Comparison of ENCODE assay signal across 20 cellular contexts in genomic region chr15:100292010-100292409, GRCh38. TPM values are rescaled to one million over a fixed set of nuclear protein-coding genes. Genes with fewer than 3 reads are reported as not detected.
DNase-seq lines count a peak whose midpoint lies in the region; ATAC-seq and TF ChIP-seq lines count a peak whose summit lies in the region.
"Had no signal": no experiment of that assay in that cellular context is flagged by ENCODE, and none has a peak within 500 bp of the region (broad histone marks: within the 10 kb centered on the region; RNA-seq: fewer than 3 reads in every experiment).

No MANE protein-coding gene starts in this region.

- no peak overlapping the region for H2AFZ ChIP-seq in DND-41 (ENCODE audit: low read depth, low read length)

- H3K27ac ChIP-seq in DND-41 (ENCODE audit: low read length), result peak overlapping the region; percentile 13; the same call in 1 of the 2 replicates
- H3K27ac ChIP-seq: BLaER1 treated with 17β-estradiol and CSF1 and Interleukin-3, amounts not matched to agents 10 nM and 100 nM; C4-2B had no signal

- DNase-seq in activated CD8-positive, alpha-beta T cell treated with anti-CD3 and anti-CD28 coated beads, Interleukin-2, amount 10 ng/mL, durations not matched to agents 7 days and 5 days, result peak; percentile 12
- DNase-seq in activated CD8-positive, alpha-beta T cell treated with anti-CD3 and anti-CD28 coated beads for 36 hours, result no peak
- DNase-seq in DND-41 (no peak), osteocyte (ENCODE audit: extremely low spot score, unreplicated experiment) (peak; percentile 57), NCI-H2171 (lab: John Stamatoyannopoulos, UW) (no peak), hypothalamus (lab: John Stamatoyannopoulos, UW) (no peak)
- DNase-seq: 8988T; ACHN; AML-193; Caco-2; Calu3; CD4-positive, alpha-beta T cell; CD8-positive, alpha-beta T cell; DMS79 treated with DMSO at 0.1 percent for 48 hours; EL; GDM1 had no signal

- no peak overlapping the region for H3K4me3 ChIP-seq in DND-41 (ENCODE audit: low read depth in 1 of 2, low read length in 2 of 2)
- H3K4me3 ChIP-seq: BLaER1 treated with 17β-estradiol and CSF1 and Interleukin-3, amounts not matched to agents 10 nM and 100 nM; GM12878 had no signal

- H3K36me3 Mint-ChIP-seq in activated CD8-positive, alpha-beta T cell treated with anti-CD3 and anti-CD28 coated beads, Interleukin-2, amount 10 ng/mL, durations not matched to agents 7 days and 5 days (ENCODE audit: low read depth), result peaks cover 4% of the 10 kb centered on the region
- H3K36me3 Mint-ChIP-seq in activated CD8-positive, alpha-beta T cell treated with anti-CD3 and anti-CD28 coated beads for 36 hours (ENCODE audit: low read depth), result peaks cover 2% of the 10 kb centered on the region
- no peaks in the 10 kb centered on the region for H3K36me3 Mint-ChIP-seq in osteocyte (ENCODE audit: unreplicated experiment)

- intact Hi-C loops in activated CD8-positive, alpha-beta T cell treated with anti-CD3 and anti-CD28 coated beads for 36 hours (cut with micrococcal nuclease), result no loop called here

- no peaks in the 10 kb centered on the region for H3K9me3 ChIP-seq in DND-41 (ENCODE audit: insufficient read depth, low read length, severe bottlenecking)
- H3K9me3 ChIP-seq: Caco-2 had no signal

- peaks cover 2% of the 10 kb centered on the region for H3K27me3 Mint-ChIP-seq in activated CD8-positive, alpha-beta T cell treated with anti-CD3 and anti-CD28 coated beads, Interleukin-2, amount 10 ng/mL, durations not matched to agents 7 days and 5 days (ENCODE audit: low read depth)
- no peaks in the 10 kb centered on the region for H3K27me3 Mint-ChIP-seq in activated CD8-positive, alpha-beta T cell treated with anti-CD3 and anti-CD28 coated beads for 36 hours
- no peaks in the 10 kb centered on the region for H3K27me3 Mint-ChIP-seq in osteocyte (ENCODE audit: unreplicated experiment)
- H3K27me3 Mint-ChIP-seq: B cell; CD4-positive, alpha-beta T cell had no signal

- no peak for ATAC-seq in activated CD8-positive, alpha-beta T cell treated with anti-CD3 and anti-CD28 coated beads, Interleukin-2, amount 10 ng/mL, durations not matched to agents 7 days and 5 days
- ATAC-seq in activated CD8-positive, alpha-beta T cell treated with anti-CD3 and anti-CD28 coated beads for 36 hours, result no peak
- no peak for ATAC-seq in DND-41 (ENCODE audit: insufficient read depth, low read depth)
- ATAC-seq: CD8-positive, alpha-beta T cell; GM12878 had no signal

- no peak for TF ChIP-seq CTCF in activated CD8-positive, alpha-beta T cell treated with anti-CD3 and anti-CD28 coated beads for 36 hours (IDR thresholded peaks at IDR 0.05)
- TF ChIP-seq CTCF in DND-41 (IDR thresholded peaks at IDR 0.05; ENCODE audit: borderline replicate concordance, extremely low read depth, low read length, poor library complexity, severe bottlenecking), result no peak
- no peak for TF ChIP-seq CTCF in osteocyte (IDR thresholded peaks at IDR 0.05)

- POLR2A ChIA-PET in activated CD8-positive, alpha-beta T cell treated with anti-CD3 and anti-CD28 coated beads, Interleukin-2, amount 10 ng/mL, durations not matched to agents 7 days and 5 days (lab: Charles Lee), result no interaction called here
- POLR2A ChIA-PET in activated CD8-positive, alpha-beta T cell treated with anti-CD3 and anti-CD28 coated beads for 36 hours (lab: Charles Lee), result no interaction called here

- H3K4me2 ChIP-seq in DND-41 (ENCODE audit: insufficient read depth, low read length), result no peak overlapping the region
- H3K4me2 ChIP-seq: BLaER1 treated with 17β-estradiol and CSF1 and Interleukin-3, amounts not matched to agents 10 nM and 100 nM had no signal

- no peaks in the 10 kb centered on the region for H3K27me3 ChIP-seq in DND-41 (ENCODE audit: insufficient read depth, low read length, poor library complexity)
- H3K27me3 ChIP-seq: BLaER1 treated with 17β-estradiol and CSF1 and Interleukin-3, amounts not matched to agents 10 nM and 100 nM had no signal

- H3K36me3 ChIP-seq in DND-41 (ENCODE audit: insufficient read depth, low read length), result peaks cover 65% of the 10 kb centered on the region
- H3K36me3 ChIP-seq: BLaER1 treated with 17β-estradiol and CSF1 and Interleukin-3, amounts not matched to agents 10 nM and 100 nM had no signal

- H3K4me1 Mint-ChIP-seq in activated CD8-positive, alpha-beta T cell treated with anti-CD3 and anti-CD28 coated beads, Interleukin-2, amount 10 ng/mL, durations not matched to agents 7 days and 5 days (ENCODE audit: low read depth), result peaks cover 5% of the 10 kb centered on the region
- peaks cover 4% of the 10 kb centered on the region for H3K4me1 Mint-ChIP-seq in activated CD8-positive, alpha-beta T cell treated with anti-CD3 and anti-CD28 coated beads for 36 hours (ENCODE audit: low read depth)
- no peaks in the 10 kb centered on the region for H3K4me1 Mint-ChIP-seq in osteocyte (ENCODE audit: unreplicated experiment)
- H3K4me1 Mint-ChIP-seq: B cell had no signal

- peaks cover 9% of the 10 kb centered on the region for H3K9me3 Mint-ChIP-seq in activated CD8-positive, alpha-beta T cell treated with anti-CD3 and anti-CD28 coated beads, Interleukin-2, amount 10 ng/mL, durations not matched to agents 7 days and 5 days (ENCODE audit: insufficient read depth)
- H3K9me3 Mint-ChIP-seq in activated CD8-positive, alpha-beta T cell treated with anti-CD3 and anti-CD28 coated beads for 36 hours, result peaks cover 10% of the 10 kb centered on the region
- peaks cover 30% of the 10 kb centered on the region for H3K9me3 Mint-ChIP-seq in osteocyte (ENCODE audit: unreplicated experiment)
- H3K9me3 Mint-ChIP-seq: CD8-positive, alpha-beta T cell had no signal

- H3K9ac ChIP-seq in DND-41 (ENCODE audit: low read depth, low read length), result no peak overlapping the region
- H3K9ac ChIP-seq: BLaER1 treated with 17β-estradiol and CSF1 and Interleukin-3, amounts not matched to agents 10 nM and 100 nM had no signal

- peaks cover 100% of the 10 kb centered on the region for H3K79me2 ChIP-seq in DND-41 (ENCODE audit: insufficient read depth, low read length)

- CTCF ChIA-PET in activated CD8-positive, alpha-beta T cell treated with anti-CD3 and anti-CD28 coated beads, Interleukin-2, amount 10 ng/mL, durations not matched to agents 7 days and 5 days (lab: Charles Lee), result no interaction called here
- CTCF ChIA-PET in activated CD8-positive, alpha-beta T cell treated with anti-CD3 and anti-CD28 coated beads for 36 hours (lab: Charles Lee), result no interaction called here

- H3K27ac Mint-ChIP-seq in activated CD8-positive, alpha-beta T cell treated with anti-CD3 and anti-CD28 coated beads, Interleukin-2, amount 10 ng/mL, durations not matched to agents 7 days and 5 days, result no peak overlapping the region
- no peak overlapping the region for H3K27ac Mint-ChIP-seq in activated CD8-positive, alpha-beta T cell treated with anti-CD3 and anti-CD28 coated beads for 36 hours
- H3K27ac Mint-ChIP-seq in osteocyte (ENCODE audit: unreplicated experiment), result no peak overlapping the region
- H3K27ac Mint-ChIP-seq: B cell; CD4-positive, alpha-beta T cell; CD8-positive, alpha-beta T cell had no signal

- H4K20me1 ChIP-seq in DND-41 (ENCODE audit: insufficient read depth, low read length), result peaks cover 18% of the 10 kb centered on the region
- H4K20me1 ChIP-seq: BLaER1 treated with 17β-estradiol and CSF1 and Interleukin-3, amounts not matched to agents 10 nM and 100 nM had no signal

- no peak overlapping the region for H3K4me3 Mint-ChIP-seq in activated CD8-positive, alpha-beta T cell treated with anti-CD3 and anti-CD28 coated beads, Interleukin-2, amount 10 ng/mL, durations not matched to agents 7 days and 5 days
- H3K4me3 Mint-ChIP-seq in activated CD8-positive, alpha-beta T cell treated with anti-CD3 and anti-CD28 coated beads for 36 hours, result no peak overlapping the region
- no peak overlapping the region for H3K4me3 Mint-ChIP-seq in osteocyte (ENCODE audit: unreplicated experiment)
- H3K4me3 Mint-ChIP-seq: B cell; CD4-positive, alpha-beta T cell; CD8-positive, alpha-beta T cell had no signal

- peaks cover 67% of the 10 kb centered on the region for H3K4me1 ChIP-seq in DND-41 (ENCODE audit: insufficient read depth, low read length)
- H3K4me1 ChIP-seq: BLaER1 treated with 17β-estradiol and CSF1 and Interleukin-3, amounts not matched to agents 10 nM and 100 nM; Caco-2 had no signal

RNA-seq across cellular contexts. Expression of gene ADAMTS17, which starts 49.8 kb away (rescaled TPM):
- total RNA-seq in activated CD8-positive, alpha-beta T cell treated with anti-CD3 and anti-CD28 coated beads, Interleukin-2, amount 10 ng/mL, durations not matched to agents 7 days and 5 days, result 1 to 10 TPM; 5.1 to 6.0 TPM
- total RNA-seq in activated CD8-positive, alpha-beta T cell treated with anti-CD3 and anti-CD28 coated beads for 36 hours, result 1 to 10 TPM in 1 of 2 experiments, under 1 TPM in 1; 0.60 to 1.5 TPM
- total RNA-seq in osteocyte, result 0.39 and 1.5 TPM in 2 replicates

Comparison
In these comparisons a context has a peak if more than half of its experiments do, and no peak if none do; other contexts are left out.
1. DNase-seq: peak in activated CD8-positive, alpha-beta T cell treated with anti-CD3 and anti-CD28 coated beads, Interleukin-2, amount 10 ng/mL, durations not matched to agents 7 days and 5 days (single experiment) and osteocyte (single experiment); none in activated CD8-positive, alpha-beta T cell treated with anti-CD3 and anti-CD28 coated beads for 36 hours (single experiment), DND-41 (single experiment), NCI-H2171 (single experiment) and hypothalamus (0 of 51).